8 cellular contexts compared by ENCODE assay signal in genomic region chr1:153598309-153599172, GRCh38. TPM values are rescaled to one million over a fixed set of nuclear protein-coding genes. Genes with fewer than 3 reads are reported as not detected.
DNase-seq lines count a peak whose midpoint lies in the region; ATAC-seq and TF ChIP-seq lines count a peak whose summit lies in the region.

No MANE protein-coding gene starts in this region.

- in situ Hi-C loops in mammary epithelial cell (cut with MboI; ENCODE audit: low sequenced_read_pairs in 2 of 2): no loop called here

- H3K9me3 Mint-ChIP-seq in nephron progenitor cell: no peaks in the 10 kb centered on the region

- H3K27me3 ChIP-seq in mammary epithelial cell (ENCODE audit: insufficient read depth, low read length) (no peaks in the 10 kb centered on the region), ovary (no peaks in the 10 kb centered on the region)

- dilution Hi-C loops in mammary epithelial cell (cut with HindIII; ENCODE audit: low sequenced_read_pairs): no loop called here

- intact Hi-C loops in mammary epithelial cell (cut with micrococcal nuclease): no loop called here
- intact Hi-C loops in ovary (cut with DNase I): no loop called here

- peaks cover 3% of the 10 kb centered on the region for H3K36me3 ChIP-seq in mammary epithelial cell (ENCODE audit: insufficient read depth, low read length)
- H3K36me3 ChIP-seq in ovary: no peaks in the 10 kb centered on the region

- CTCF ChIA-PET in mammary epithelial cell (lab: Charles Lee; ENCODE audit: low non-redundant PET): no interaction called here

- H3K4me1 Mint-ChIP-seq in nephron progenitor cell: peaks cover 7% of the 10 kb centered on the region

- no peaks in the 10 kb centered on the region for H3K36me3 Mint-ChIP-seq in nephron progenitor cell (ENCODE audit: low read depth)

- DNase-seq in D341Med (ENCODE audit: low spot score) (peak; percentile 40), NCI-H524 treated with DMSO at 0.1 percent for 48 hours (lab: John Stamatoyannopoulos, UW) (peak; percentile 55), mammary epithelial cell (peak; percentile 29), nephron progenitor cell (no peak), NCI-H187 treated with DMSO at 0.1 percent for 48 hours (lab: John Stamatoyannopoulos, UW) (no peak), ovary (no peak)

- no peak overlapping the region for H3K27ac ChIP-seq in mammary epithelial cell (ENCODE audit: insufficient read depth, low read depth, low read length)
- no peak overlapping the region for H3K27ac ChIP-seq in ovary

- 88% methylated on average over 7 of the region's 7 CpGs for WGBS in mammary epithelial cell (ENCODE audit: low coverage, missing lambda C conversion rate)
- 77 to 84% (median 78%) methylated on average over 7 of the region's 7 CpGs for WGBS in ovary, 3 donors

- TF ChIP-seq POLR2A in ovary (IDR thresholded peaks at IDR 0.05): no peak

- H3K27me3 Mint-ChIP-seq in nephron progenitor cell (ENCODE audit: low read depth, poor library complexity): peaks cover 3% of the 10 kb centered on the region

- H3K4me2 ChIP-seq in mammary epithelial cell (ENCODE audit: insufficient read depth, low read depth, low read length): no peak overlapping the region

- H3K79me2 ChIP-seq in mammary epithelial cell (ENCODE audit: insufficient read depth, low read length): no peaks in the 10 kb centered on the region

- peak overlapping the region; percentile 90 for H3K27ac Mint-ChIP-seq in nephron progenitor cell

- no peaks in the 10 kb centered on the region for H4K20me1 ChIP-seq in mammary epithelial cell (ENCODE audit: insufficient read depth, low read length)

- no peak overlapping the region for H3K9ac ChIP-seq in mammary epithelial cell (ENCODE audit: insufficient read depth, low read length)

- no peak overlapping the region for H2AFZ ChIP-seq in mammary epithelial cell (ENCODE audit: low read depth, low read length)

- ATAC-seq in GM18907 (IDR thresholded peaks at IDR 0.05; ENCODE audit: unreplicated experiment) (peak; percentile 97), HG02981 (IDR thresholded peaks at IDR 0.05; ENCODE audit: unreplicated experiment) (peak; percentile 98)

- no TSS peak for BruUV-seq in mammary epithelial cell (replicated peaks; lab: Mats Ljungman, UMichigan)

- no peaks in the 10 kb centered on the region for H3K4me1 ChIP-seq in mammary epithelial cell (ENCODE audit: insufficient read depth, low read length)
- peaks cover under 1% of the 10 kb centered on the region for H3K4me1 ChIP-seq in ovary (ENCODE audit: insufficient read depth)

- H3K9me3 ChIP-seq in mammary epithelial cell (replicated peaks; ENCODE audit: insufficient read depth, low read length): no peaks in the 10 kb centered on the region
- no peaks in the 10 kb centered on the region for H3K9me3 ChIP-seq in ovary

- no peak for TF ChIP-seq EP300 in ovary (IDR thresholded peaks at IDR 0.05)

- TF ChIP-seq CTCF in mammary epithelial cell (conservative IDR thresholded peaks at IDR 0.05 in 1 of 2, IDR thresholded peaks at IDR 0.05 in 1 of 2; ENCODE audit: extremely low read depth in 1 of 2, insufficient read depth in 1 of 2, low read depth in 1 of 2, low read length in 2 of 2) (no peak), nephron progenitor cell (IDR thresholded peaks at IDR 0.05) (no peak), ovary (IDR thresholded peaks at IDR 0.05) (no peak)

- H3K4me3 ChIP-seq in mammary epithelial cell (replicated peaks in 1 of 3; ENCODE audit: insufficient read depth in 1 of 3, low read depth in 2 of 3, low read length in 3 of 3) (no peak overlapping the region), ovary (no peak overlapping the region)

- no peak overlapping the region for H3K4me3 Mint-ChIP-seq in nephron progenitor cell

RNA-seq across cellular contexts. Expression of gene S100A16, which starts 14.4 kb away (rescaled TPM):
- total RNA-seq in mammary epithelial cell: 100 to 1,000 TPM; 661 to 817 TPM
- polyA plus RNA-seq in mammary epithelial cell: 2,471 TPM
- 817 TPM for polyA minus RNA-seq in mammary epithelial cell
- 100 to 1,000 TPM in 2 of 7 donors, 10 to 100 TPM in 5; 40.7 to 110 (median 67.3) TPM for total RNA-seq in ovary
- polyA plus RNA-seq in ovary: 100 to 1,000 TPM; 117 to 200 TPM

RNA-seq across cellular contexts. Expression of gene S100A14, which starts 17.6 kb away (rescaled TPM):
- total RNA-seq in mammary epithelial cell (100 to 1,000 TPM; 396 to 770 TPM), ovary (10 to 100 TPM in 1 of 7 donors, 1 to 10 TPM in 4, not detected in 2; 1.3 to 19.8 (median 2.9) TPM)
- polyA plus RNA-seq in mammary epithelial cell (1,954 TPM), ovary (under 1 TPM; 0.40 to 0.68 TPM)
- 968 TPM for polyA minus RNA-seq in mammary epithelial cell

RNA-seq across cellular contexts. Expression of gene S100A13, which starts 28.8 kb away (rescaled TPM):
- 100 to 1,000 TPM in 1 of 2 donors, 10 to 100 TPM in 1; 72.0 to 213 TPM for total RNA-seq in mammary epithelial cell
- 448 TPM for polyA plus RNA-seq in mammary epithelial cell
- 78.6 TPM for polyA minus RNA-seq in mammary epithelial cell
- 100 to 1,000 TPM in 4 of 7 donors, 10 to 100 TPM in 3; 73.2 to 263 (median 103) TPM for total RNA-seq in ovary
- 100 to 1,000 TPM; 179 to 560 TPM for polyA plus RNA-seq in ovary

RNA-seq across cellular contexts. Expression of gene S100A1, which starts 29.7 kb away (rescaled TPM):
- not detected for total RNA-seq in mammary epithelial cell
- polyA plus RNA-seq in mammary epithelial cell: 0.53 TPM
- polyA minus RNA-seq in mammary epithelial cell: not detected
- 10 to 100 TPM in 2 of 7 donors, 1 to 10 TPM in 3, under 1 TPM in 1, not detected in 1; 0.91 to 77.2 (median 4.8) TPM for total RNA-seq in ovary
- polyA plus RNA-seq in ovary: 1 to 10 TPM in 1 of 2 donors, under 1 TPM in 1; 0.97 to 1.2 TPM

RNA-seq across cellular contexts. Expression of gene S100A2, which starts 32.9 kb away (rescaled TPM):
- total RNA-seq in mammary epithelial cell: over 10,000 TPM in 1 of 2 donors, 1,000 to 10,000 TPM in 1; 2,255 to 12,622 TPM
- polyA plus RNA-seq in mammary epithelial cell: 15,689 TPM
- polyA minus RNA-seq in mammary epithelial cell: 4,465 TPM
- 1 to 10 TPM in 4 of 7 donors, under 1 TPM in 1, not detected in 2; 0.61 to 4.0 (median 1.8) TPM for total RNA-seq in ovary
- polyA plus RNA-seq in ovary: 1 to 10 TPM in 1 of 2 donors, under 1 TPM in 1; 0.88 to 3.3 TPM

Comparison
In these comparisons a context has a peak if more than half of its experiments do, and no peak if none do; other contexts are left out.
1. DNase-seq: peak in D341Med (single experiment), NCI-H524 treated with DMSO at 0.1 percent for 48 hours (single experiment) and mammary epithelial cell (single experiment); none in nephron progenitor cell (single experiment), NCI-H187 treated with DMSO at 0.1 percent for 48 hours (single experiment) and ovary (0 of 5).
2. RNA of gene S100A16, which starts 14.4 kb away (total RNA-seq): 661 to 817 TPM in mammary epithelial cell; 40.7 to 110 TPM in ovary; every median in the first group is over 4 times any median in the second.
3. RNA of gene S100A14, which starts 17.6 kb away (total RNA-seq): 396 to 770 TPM in mammary epithelial cell; 1.3 to 19.8 TPM in ovary; every median in the first group is over 10 times any median in the second.